1 cellular context compared by ENCODE assay signal in the genomic region with DNA sequence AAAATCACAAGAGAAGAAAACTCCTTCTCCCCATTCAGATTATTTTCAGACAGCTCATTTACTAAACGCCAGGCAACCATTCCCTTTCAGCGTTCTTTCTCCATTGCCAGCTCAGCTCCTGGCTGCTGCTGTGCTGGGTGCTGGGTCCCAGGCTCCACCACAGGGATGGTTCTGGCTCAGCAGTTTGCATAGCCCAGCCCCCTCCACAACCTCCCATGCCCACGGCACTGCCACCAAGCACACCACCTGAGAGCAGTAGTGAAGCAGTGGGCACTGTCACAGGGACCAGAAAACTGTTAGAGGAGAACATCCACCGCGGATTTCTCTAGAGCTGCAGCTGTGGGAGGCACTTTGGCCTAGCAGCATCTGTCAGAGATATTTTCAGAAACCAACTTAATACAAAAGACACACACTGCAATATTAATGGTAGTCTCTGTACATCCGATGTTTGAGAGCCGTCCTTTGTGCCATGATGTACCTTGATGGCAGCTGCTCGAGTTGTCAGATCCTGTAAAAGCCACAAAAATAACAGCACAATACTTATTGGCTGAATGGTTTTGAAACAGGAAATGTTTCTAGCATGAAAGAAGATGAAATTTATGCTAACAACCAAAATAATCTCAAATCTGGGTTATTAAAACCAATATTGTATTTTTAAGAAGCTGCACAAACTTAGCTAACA.
TF ChIP-seq lines count a peak whose summit lies in the region.

No MANE protein-coding gene starts in this region.

TF ChIP-seq in H1, 55 proteins besides CTCF, POLR2A, EP300 and RAD21 (continued from another document):
- no peak for TF ChIP-seq MAFK (IDR thresholded peaks at IDR 0.05; ENCODE audit: low read depth, low read length)
- TF ChIP-seq, protein P1, sequence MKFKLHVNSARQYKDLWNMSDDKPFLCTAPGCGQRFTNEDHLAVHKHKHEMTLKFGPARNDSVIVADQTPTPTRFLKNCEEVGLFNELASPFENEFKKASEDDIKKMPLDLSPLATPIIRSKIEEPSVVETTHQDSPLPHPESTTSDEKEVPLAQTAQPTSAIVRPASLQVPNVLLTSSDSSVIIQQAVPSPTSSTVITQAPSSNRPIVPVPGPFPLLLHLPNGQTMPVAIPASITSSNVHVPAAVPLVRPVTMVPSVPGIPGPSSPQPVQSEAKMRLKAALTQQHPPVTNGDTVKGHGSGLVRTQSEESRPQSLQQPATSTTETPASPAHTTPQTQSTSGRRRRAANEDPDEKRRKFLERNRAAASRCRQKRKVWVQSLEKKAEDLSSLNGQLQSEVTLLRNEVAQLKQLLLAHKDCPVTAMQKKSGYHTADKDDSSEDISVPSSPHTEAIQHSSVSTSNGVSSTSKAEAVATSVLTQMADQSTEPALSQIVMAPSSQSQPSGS (IDR thresholded peaks at IDR 0.05; ENCODE audit: low read length): no peak
- TF ChIP-seq, protein P2, sequence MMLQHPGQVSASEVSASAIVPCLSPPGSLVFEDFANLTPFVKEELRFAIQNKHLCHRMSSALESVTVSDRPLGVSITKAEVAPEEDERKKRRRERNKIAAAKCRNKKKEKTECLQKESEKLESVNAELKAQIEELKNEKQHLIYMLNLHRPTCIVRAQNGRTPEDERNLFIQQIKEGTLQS (IDR thresholded peaks at IDR 0.05; ENCODE audit: insufficient read depth, low read depth, low read length): no peak
- no peak for TF ChIP-seq ZNF274 (IDR thresholded peaks at IDR 0.05; ENCODE audit: borderline replicate concordance, extremely low read depth, low read length)
- TF ChIP-seq NANOG (IDR thresholded peaks at IDR 0.05; ENCODE audit: insufficient read depth, low read depth, low read length, poor library complexity, severe bottlenecking): no peak
- no peak for TF ChIP-seq TBP (IDR thresholded peaks at IDR 0.05; ENCODE audit: low read depth, low read length)
